Comparison of ENCODE assay signal across 8 cellular contexts in the genomic region with DNA sequence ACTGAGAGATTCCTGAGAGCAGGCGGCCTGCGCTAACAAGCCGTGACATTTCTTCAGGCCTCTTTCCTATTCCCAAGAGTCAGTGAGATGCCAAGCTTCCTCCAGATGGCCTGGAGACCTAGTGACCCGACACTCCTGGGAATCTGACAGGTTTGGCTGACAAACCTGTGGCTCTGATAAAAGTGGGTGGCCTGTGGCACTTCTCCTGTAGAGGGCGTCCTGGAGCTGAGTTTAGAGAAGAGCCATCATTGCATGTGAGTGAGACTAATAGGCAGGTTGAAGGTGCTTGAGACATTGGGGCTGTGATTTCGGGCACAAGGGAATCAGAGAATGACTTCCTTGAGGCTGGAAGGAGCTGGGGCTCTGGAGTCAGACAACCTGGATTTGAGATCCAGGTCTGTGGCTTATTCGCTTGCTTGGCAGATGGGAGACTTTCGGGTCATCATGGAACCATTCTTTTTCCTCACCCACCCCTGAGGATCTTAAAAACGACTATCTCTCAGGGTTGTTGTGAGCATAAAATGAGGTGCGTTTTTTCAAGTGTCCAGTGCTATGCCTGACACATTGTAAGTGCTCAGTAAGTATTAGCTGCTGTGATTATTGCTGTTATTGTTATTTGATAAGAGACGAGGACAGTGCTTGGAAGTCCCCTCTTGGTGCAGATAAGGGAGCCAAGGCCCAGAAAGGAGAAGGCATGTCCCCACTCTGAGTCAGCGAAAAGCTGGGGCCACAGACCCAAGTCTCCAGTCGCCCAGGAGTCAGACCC.
A peak's percentile ranks its signal among the peaks of the same experiment; 100 is the strongest.
DNase-seq lines count a peak whose midpoint lies in the region; ATAC-seq and TF ChIP-seq lines count a peak whose summit lies in the region.
"Had no signal": no experiment of that assay in that cellular context is flagged by ENCODE, and none has a peak within 500 bp of the region (broad histone marks: within the 10 kb centered on the region; RNA-seq: fewer than 3 reads in every experiment).

No MANE protein-coding gene starts in this region.

- H3K4me3 ChIP-seq in H7 (ENCODE audit: insufficient read depth, low read depth, low read length) (no peak overlapping the region), SJCRH30 (no peak overlapping the region), fibroblast of villous mesenchyme (ENCODE audit: low read depth, low read length) (no peak overlapping the region)

- H3K27me3 Mint-ChIP-seq in CD4-positive, alpha-beta T cell = peaks cover 22% of the 10 kb centered on the region

- CTCF ChIA-PET in CD4-positive, alpha-beta T cell (lab: Charles Lee) = no interaction called here

- H3K27me3 ChIP-seq in H7 (ENCODE audit: control insufficient read depth, insufficient read depth, low read length) = no peaks in the 10 kb centered on the region
- no peaks in the 10 kb centered on the region for H3K27me3 ChIP-seq in SJCRH30
- H3K27me3 ChIP-seq in CD4-positive, alpha-beta T cell (ENCODE audit: control insufficient read depth, insufficient read depth, low read length) = no peaks in the 10 kb centered on the region

- DNase-seq in Daoy (ENCODE audit: low read depth) (peak; percentile 55), H7 (peak; percentile 84), SJCRH30 (peak; percentile 34 to 66), fibroblast of villous mesenchyme (ENCODE audit: low read depth) (peak; percentile 48), SIG-M5 (lab: John Stamatoyannopoulos, UW) (no peak)
- peak; percentile 55 for DNase-seq in stimulated activated naive CD8-positive, alpha-beta T cell treated with anti-CD3 and anti-CD28 coated beads, Interleukin-15, Interleukin-2, amounts not matched to agents 100 U/mL and 50 U/mL, for 24 hours
- no peak for DNase-seq in CD4-positive, alpha-beta T cell
- DNase-seq: activated B cell treated with CpG ODN at 0.5 μM for 24 hours had no signal

- no peaks in the 10 kb centered on the region for H3K4me1 Mint-ChIP-seq in CD4-positive, alpha-beta T cell (ENCODE audit: low read depth)
- H3K4me1 Mint-ChIP-seq: activated B cell treated with CpG ODN at 0.5 μM for 24 hours had no signal

- TF ChIP-seq CTCF in fibroblast of villous mesenchyme (IDR thresholded peaks at IDR 0.05; ENCODE audit: insufficient read depth, low read depth, low read length) = peak; percentile 89
- TF ChIP-seq CTCF in CD4-positive, alpha-beta T cell (IDR thresholded peaks at IDR 0.05) = no peak

- H3K9me3 Mint-ChIP-seq in CD4-positive, alpha-beta T cell = no peaks in the 10 kb centered on the region
- H3K9me3 Mint-ChIP-seq: activated B cell treated with CpG ODN at 0.5 μM for 24 hours had no signal

- H3K27ac Mint-ChIP-seq in CD4-positive, alpha-beta T cell = no peak overlapping the region
- H3K27ac Mint-ChIP-seq: activated B cell treated with CpG ODN at 0.5 μM for 24 hours had no signal

- no peaks in the 10 kb centered on the region for H3K36me3 Mint-ChIP-seq in CD4-positive, alpha-beta T cell (ENCODE audit: low read depth)

- H3K4me3 Mint-ChIP-seq in CD4-positive, alpha-beta T cell = no peak overlapping the region
- H3K4me3 Mint-ChIP-seq: activated B cell treated with CpG ODN at 0.5 μM for 24 hours had no signal

- no peak for ATAC-seq in stimulated activated naive CD8-positive, alpha-beta T cell treated with anti-CD3 and anti-CD28 coated beads, Interleukin-15, Interleukin-2, amounts not matched to agents 100 U/mL and 50 U/mL, for 24 hours
- ATAC-seq in CD4-positive, alpha-beta T cell (ENCODE audit: poor library complexity) = no peak

- no peaks in the 10 kb centered on the region for H3K36me3 ChIP-seq in H7 (replicated peaks; ENCODE audit: control insufficient read depth, insufficient read depth, low read length)
- no peaks in the 10 kb centered on the region for H3K36me3 ChIP-seq in SJCRH30

- intact Hi-C loops in CD4-positive, alpha-beta T cell (cut with DNase I, micrococcal nuclease) = no loop called here

- no peaks in the 10 kb centered on the region for H3K9me3 ChIP-seq in SJCRH30 (replicated peaks)
- H3K9me3 ChIP-seq in CD4-positive, alpha-beta T cell (ENCODE audit: control insufficient read depth, low read length) = no peaks in the 10 kb centered on the region

- H3K27ac ChIP-seq in SJCRH30 = no peak overlapping the region
- no peak overlapping the region for H3K27ac ChIP-seq in CD4-positive, alpha-beta T cell (ENCODE audit: low read depth, low read length)

- H3K4me1 ChIP-seq in SJCRH30 = no peaks in the 10 kb centered on the region

- POLR2A ChIA-PET in CD4-positive, alpha-beta T cell (lab: Charles Lee) = no interaction called here

Comparison
In these comparisons a context has a peak if more than half of its experiments do, and no peak if none do; other contexts are left out.
1. DNase-seq: peak in Daoy (single experiment), H7 (single experiment), SJCRH30 (2 of 2), fibroblast of villous mesenchyme (single experiment) and stimulated activated naive CD8-positive, alpha-beta T cell treated with anti-CD3 and anti-CD28 coated beads, Interleukin-15, Interleukin-2, amounts not matched to agents 100 U/mL and 50 U/mL, for 24 hours (single experiment); none in SIG-M5 (single experiment) and CD4-positive, alpha-beta T cell (0 of 10).